19 cellular contexts compared by ENCODE assay signal in genomic region chr13:41401371-41401770, GRCh38. TPM values are rescaled to one million over a fixed set of nuclear protein-coding genes. Genes with fewer than 3 reads are reported as not detected.
DNase-seq lines count a peak whose midpoint lies in the region; ATAC-seq, FAIRE-seq and TF ChIP-seq lines count a peak whose summit lies in the region.
"Had no signal": no experiment of that assay in that cellular context is flagged by ENCODE, and none has a peak within 500 bp of the region (broad histone marks: within the 10 kb centered on the region; RNA-seq: fewer than 3 reads in every experiment).

No MANE protein-coding gene starts in this region.

- TF ChIP-seq RAD21 in K562 (CRISPR knock-in tag; conservative IDR thresholded peaks at IDR 0.05 in 1 of 2, IDR thresholded peaks at IDR 0.05 in 1 of 2): no peak

- no peak for FAIRE-seq in K562 (lab: Jason Lieb, UNC)
- FAIRE-seq: H54, keratinocyte had no signal

- H3K4me1 ChIP-seq in K562 (replicated peaks in 1 of 2; ENCODE audit: control insufficient read depth in 2 of 2, insufficient read depth in 2 of 2, low read length in 2 of 2): peaks cover 0 to 7% of the 10 kb centered on the region in 2 experiments; a peak in 4 of 5 replicates
- H3K4me1 ChIP-seq: heart left ventricle, vagina had no signal

- no TSS peak for BruUV-seq in K562 (replicated peaks; lab: Mats Ljungman, UMichigan)

- H3K4me2 ChIP-seq in K562 (ENCODE audit: insufficient read depth, low read length): no peak overlapping the region

- WGBS in K562 (ENCODE audit: insufficient coverage, low coverage, missing lambda C conversion rate): 46% methylated on average over 4 of the region's 4 CpGs

- H2AFZ ChIP-seq in K562 (ENCODE audit: low read depth, low read length): no peak overlapping the region

- TF ChIP-seq CTCF in K562 (IDR thresholded peaks at IDR 0.05 in 2 of 3, conservative IDR thresholded peaks at IDR 0.05 in 1 of 3; ENCODE audit: insufficient read depth in 2 of 3, low read depth in 1 of 3, low read length in 3 of 3) (peak in 2 of 3 experiments; percentile 9 to 11; a peak in 2 of 6 replicates), neural crest cell (conservative IDR thresholded peaks at IDR 0.05) (no peak), omental fat pad (IDR thresholded peaks at IDR 0.05) (no peak), HFFc6 (IDR thresholded peaks at IDR 0.05) (no peak)

- no peaks in the 10 kb centered on the region for H3K36me3 ChIP-seq in K562 (ENCODE audit: control insufficient read depth, insufficient read depth, low read length)
- H3K36me3 ChIP-seq: heart left ventricle, vagina had no signal

- H3K36me3 Mint-ChIP-seq in neural crest cell (ENCODE audit: low read depth) (no peaks in the 10 kb centered on the region), HFFc6 (ENCODE audit: low read depth) (no peaks in the 10 kb centered on the region)
- H3K36me3 Mint-ChIP-seq: CD8-positive, alpha-beta T cell had no signal

- POLR2A ChIA-PET in K562 (lab: Yijun Ruan, JAX): interaction anchor here (0.6 kb wide), 1 partner anchor 17 kb away, joined by 4 read pairs; no protein-coding TSS in a partner anchor

- no peak overlapping the region for H3K4me3 Mint-ChIP-seq in neural crest cell
- H3K4me3 Mint-ChIP-seq in HFFc6: no peak overlapping the region
- H3K4me3 Mint-ChIP-seq: CD8-positive, alpha-beta T cell; nephron progenitor cell; stimulated activated naive CD8-positive, alpha-beta T cell treated with anti-CD3 and anti-CD28 coated beads, Interleukin-15, amount 100 ng/mL, for 72 hours had no signal

- no peaks in the 10 kb centered on the region for H3K9me3 ChIP-seq in K562 (replicated peaks; ENCODE audit: control insufficient read depth, insufficient read depth, low read depth, low read length)
- H3K9me3 ChIP-seq: heart left ventricle, vagina had no signal

- in situ Hi-C loops in K562 (cut with MboI): loop anchor here (25.0 kb wide), 1 partner anchor 711 kb away; no protein-coding TSS in a partner anchor

- no peak overlapping the region for H3K9ac ChIP-seq in K562 (ENCODE audit: insufficient read depth in 1 of 2, low read depth in 2 of 2, low read length in 2 of 2)

- H3K4me1 Mint-ChIP-seq in neural crest cell (no peaks in the 10 kb centered on the region), HFFc6 (ENCODE audit: low read depth) (peaks cover 7% of the 10 kb centered on the region)
- H3K4me1 Mint-ChIP-seq: stimulated activated naive CD8-positive, alpha-beta T cell treated with anti-CD3 and anti-CD28 coated beads, Interleukin-15, amount 100 ng/mL, for 72 hours had no signal

- no peak for ATAC-seq in K562
- no peak for ATAC-seq in omental fat pad (ENCODE audit: low FRiP score)
- ATAC-seq: CD8-positive, alpha-beta T cell; heart left ventricle; stimulated activated naive CD8-positive, alpha-beta T cell treated with anti-CD3 and anti-CD28 coated beads, Interleukin-15, amount 100 ng/mL, for 72 hours had no signal

- DNase-seq in NOMO-1 treated with DMSO at 0.1 percent for 48 hours (lab: John Stamatoyannopoulos, UW; ENCODE audit: unreplicated experiment): peak; percentile 51
- no peak for DNase-seq in NOMO-1 treated with dmso at 0.1 percent for 144 hours (lab: John Stamatoyannopoulos, UW; ENCODE audit: unreplicated experiment)
- peak; percentile 6 for DNase-seq in M059J (ENCODE audit: low read depth)
- peak in 1 of 4 experiments; percentile 23 for DNase-seq in K562 (ENCODE audit: extremely low read depth in 1 of 4, low spot score in 3 of 4)
- DNase-seq in neural crest cell (ENCODE audit: low read depth, low spot score): peak; percentile 28
- DNase-seq in foreskin melanocyte: no peak
- no peak for DNase-seq in omental fat pad (ENCODE audit: low spot score)
- DNase-seq in HFFc6: no peak
- DNase-seq: activated CD8-positive, alpha-beta memory T cell treated with anti-CD3 and anti-CD28 coated beads, Interleukin-2, amount 50 U/mL, for 48 hours; activated naive CD4-positive, alpha-beta T cell treated with Interleukin-2 at 50 U/mL for 16 hours; CD8-positive, alpha-beta T cell; heart left ventricle; nephron progenitor cell; stimulated activated naive CD8-positive, alpha-beta T cell treated with anti-CD3 and anti-CD28 coated beads, Interleukin-15, amount 100 ng/mL, for 72 hours; T-helper 2 cell had no signal

- no peaks in the 10 kb centered on the region for H3K9me1 ChIP-seq in K562 (ENCODE audit: control insufficient read depth, insufficient read depth, low read length)

- intact Hi-C loops in K562 (cut with micrococcal nuclease): no loop called here

- H4K20me1 ChIP-seq in K562 (replicated peaks; ENCODE audit: control insufficient read depth, insufficient read depth, low read length): no peaks in the 10 kb centered on the region

- no peak overlapping the region for H3K27ac ChIP-seq in K562 (ENCODE audit: extremely low read depth, low read depth, low read length)
- H3K27ac ChIP-seq: heart left ventricle, RWPE1, vagina had no signal

- H3K27me3 Mint-ChIP-seq in neural crest cell (ENCODE audit: low read depth) (no peaks in the 10 kb centered on the region), HFFc6 (ENCODE audit: insufficient read depth) (peaks cover 1% of the 10 kb centered on the region; the same call in 1 of the 2 replicates)
- H3K27me3 Mint-ChIP-seq: stimulated activated naive CD8-positive, alpha-beta T cell treated with anti-CD3 and anti-CD28 coated beads, Interleukin-15, amount 100 ng/mL, for 72 hours had no signal

- H3K27ac Mint-ChIP-seq in neural crest cell (ENCODE audit: unreplicated experiment) (no peak overlapping the region), HFFc6 (no peak overlapping the region)
- H3K27ac Mint-ChIP-seq: CD8-positive, alpha-beta T cell; nephron progenitor cell; stimulated activated naive CD8-positive, alpha-beta T cell treated with anti-CD3 and anti-CD28 coated beads, Interleukin-15, amount 100 ng/mL, for 72 hours had no signal

- H3K27me3 ChIP-seq in K562 (ENCODE audit: control insufficient read depth in 2 of 2, insufficient read depth in 2 of 2, low read length in 2 of 2): no peaks in the 10 kb centered on the region; a peak in 1 of 5 replicates
- H3K27me3 ChIP-seq: heart left ventricle, vagina had no signal

- no peak for TF ChIP-seq EP300 in K562 (IDR thresholded peaks at IDR 0.05; ENCODE audit: low read length)

- CTCF ChIA-PET in K562 (lab: Yijun Ruan, JAX; ENCODE audit: low intra/inter-chr PET ratio): no interaction called here

- no peak for TF ChIP-seq POLR2A in K562 (conservative IDR thresholded peaks at IDR 0.05)

- H3K4me3 ChIP-seq in K562: no peak overlapping the region
- H3K4me3 ChIP-seq: heart left ventricle, vagina had no signal

- peaks cover 5% of the 10 kb centered on the region for H3K9me3 Mint-ChIP-seq in neural crest cell
- H3K9me3 Mint-ChIP-seq in HFFc6: no peaks in the 10 kb centered on the region
- H3K9me3 Mint-ChIP-seq: CD8-positive, alpha-beta T cell; nephron progenitor cell; stimulated activated naive CD8-positive, alpha-beta T cell treated with anti-CD3 and anti-CD28 coated beads, Interleukin-15, amount 100 ng/mL, for 72 hours had no signal

- no peaks in the 10 kb centered on the region for H3K79me2 ChIP-seq in K562 (ENCODE audit: control insufficient read depth, insufficient read depth, low read length)

TF ChIP-seq in K562, 482 proteins besides CTCF, POLR2A, EP300 and RAD21:
- TF ChIP-seq ZNF41 (CRISPR knock-in tag; conservative IDR thresholded peaks at IDR 0.05): no peak
- no peak for TF ChIP-seq ZNF253 (CRISPR knock-in tag; conservative IDR thresholded peaks at IDR 0.05)
- TF ChIP-seq ESRRA (IDR thresholded peaks at IDR 0.05; ENCODE audit: borderline replicate concordance, low read depth): no peak
- no peak for TF ChIP-seq FIP1L1 (IDR thresholded peaks at IDR 0.05; ENCODE audit: low read depth, low read length, poor library complexity, severe bottlenecking)
- no peak for TF ChIP-seq TRIM28 (IDR thresholded peaks at IDR 0.05)
- TF ChIP-seq ZSCAN32 (CRISPR knock-in tag; IDR thresholded peaks at IDR 0.05): no peak
- TF ChIP-seq NCOA1 (IDR thresholded peaks at IDR 0.05; ENCODE audit: low read depth): no peak
TF ChIP-seq in K562: peak in this region for 0.

RNA-seq across cellular contexts. Expression of gene RGCC, which starts 56.0 kb away (rescaled TPM):
- total RNA-seq in M059J (2014; rRNA removed; shearing (Covaris generic)): 2.3 and 4.1 TPM in 2 replicates
- total RNA-seq in K562 (2011; cell fraction: chromatin; rRNA removed; ENCODE audit: low replicate concordance): 0.67 and 1.6 TPM in 2 replicates
- 0.92 and 1.5 TPM in 2 replicates for total RNA-seq in K562 (2011; cell fraction: nucleolus; rRNA removed)
- total RNA-seq in K562 (2011; cell fraction: nucleoplasm; rRNA removed): 1.5 TPM in 1 of 2 replicates, not detected in the other
- total RNA-seq in K562 (2014; rRNA removed) (9.2 and 10.4 TPM in 2 replicates), K562 (2014; rRNA removed; fragmentation: Illumina TruSeq; extraction: Trizol) (5.0 and 5.8 TPM in 2 replicates), K562 (2015; rRNA removed; fragmentation: Illumina TruSeq; extraction: Trizol) (1.8 and 2.6 TPM in 2 replicates), K562 (2021) (6.1 and 7.3 TPM in 2 replicates), neural crest cell (1.7 and 2.0 TPM in 2 replicates), omental fat pad (100 to 1,000 TPM; 142 to 321 (median 257) TPM)
- polyA plus RNA-seq in K562 (2011; rRNA removed) (6.7 and 7.2 TPM in 2 replicates), K562 (2014; fragmentation: Illumina TruSeq; extraction: Trizol) (3.8 and 5.4 TPM in 2 replicates), K562 (2014; fragmentation: Nextera tagmentation; extraction: Ambion mirVana) (1 to 10 TPM in 1 of 2 experiments, under 1 TPM in 1; 0.51 to 1.6 TPM), K562 (2014; rRNA removed) (7.2 and 10.3 TPM in 2 replicates)
- 5.3 and 8.7 TPM in 2 replicates for polyA plus RNA-seq in K562 (2011; cell fraction: cytosol; rRNA removed)
- polyA plus RNA-seq in K562 (2011; cell fraction: nucleus; rRNA removed): 2.8 and 4.8 TPM in 2 replicates
- polyA plus RNA-seq in K562 (2012): 1.7 and 2.8 TPM in 2 replicates
- 1.3 and 1.9 TPM in 2 replicates for polyA minus RNA-seq in K562 (2011; rRNA and poly(A)+ RNA removed)
- 2.1 and 2.9 TPM in 2 replicates for polyA minus RNA-seq in K562 (2011; cell fraction: cytosol; rRNA and poly(A)+ RNA removed)
- polyA minus RNA-seq in K562 (2011; cell fraction: nucleus; rRNA and poly(A)+ RNA removed): 0.81 and 1.4 TPM in 2 replicates
- under 1 TPM in 1 of 6 experiments, not detected in 5; 0.43 TPM for total RNA-seq in HFFc6 (2021; fragmentation: NEBNext Ultra II Directional; extraction: Animal tissue kit (Norgen Biotek cat#: 25700))

Comparison
In these comparisons a context has a peak if more than half of its experiments do, and no peak if none do; other contexts are left out.
1. DNase-seq: peak in NOMO-1 treated with DMSO at 0.1 percent for 48 hours (single experiment), M059J (single experiment) and neural crest cell (single experiment); none in NOMO-1 treated with dmso at 0.1 percent for 144 hours (single experiment), foreskin melanocyte (single experiment), omental fat pad (single experiment) and HFFc6 (single experiment).
2. CTCF ChIP-seq: peak in K562 (2 of 3); none in neural crest cell (single experiment), omental fat pad (0 of 3) and HFFc6 (single experiment).
3. RNA of gene RGCC, which starts 56.0 kb away (total RNA-seq): 142 to 321 TPM in omental fat pad; 0.67 to 10.4 TPM in K562, 2.3 to 4.1 TPM in M059J, 1.7 to 2.0 TPM in neural crest cell and 0.43 TPM in HFFc6; every median in the first group is over 10 times any median in the second.